ENCODE assay signal across 8 cellular contexts in the genomic region with DNA sequence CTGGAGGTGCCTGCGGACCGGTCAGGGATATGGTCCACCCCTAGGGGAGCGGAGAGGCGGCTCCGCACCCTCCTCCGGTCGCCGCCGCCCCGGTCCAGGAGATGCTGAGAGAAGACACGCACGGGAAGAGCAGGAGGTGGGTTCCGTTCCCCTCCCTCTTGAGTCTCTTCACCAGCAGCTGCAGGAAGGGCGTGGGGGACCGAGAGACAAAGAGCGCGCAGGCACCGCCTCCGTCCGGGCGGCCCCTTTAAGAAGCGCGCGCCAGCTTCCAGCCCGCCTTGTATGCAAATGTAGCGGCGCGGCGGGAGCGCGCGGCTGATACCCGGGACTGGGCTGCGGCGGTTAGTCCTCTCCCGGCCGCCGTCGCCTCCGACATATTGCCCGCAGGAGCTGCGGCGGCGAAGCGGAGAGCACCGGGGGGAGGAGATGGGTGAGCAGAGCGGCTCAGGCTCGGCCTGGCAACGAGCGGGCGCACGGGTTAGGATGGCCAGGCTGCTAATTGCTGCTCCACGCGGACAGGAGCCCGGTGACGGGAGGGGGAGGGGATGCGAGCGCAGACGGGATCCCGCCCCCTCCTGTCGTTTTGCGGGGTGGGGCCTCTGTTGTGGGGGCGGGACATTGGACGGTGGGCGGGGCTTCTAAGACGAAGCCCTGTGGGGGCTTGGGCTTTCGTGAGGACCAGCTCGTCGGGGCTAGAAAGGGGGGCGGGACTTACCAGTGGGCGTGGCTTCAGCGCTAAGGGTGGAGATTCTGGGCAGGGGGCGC. TPM values are rescaled to one million over a fixed set of nuclear protein-coding genes. Genes with fewer than 3 reads are reported as not detected.
A peak's percentile ranks its signal among the peaks of the same experiment; 100 is the strongest.
DNase-seq lines count a peak whose midpoint lies in the region; ATAC-seq, FAIRE-seq and TF ChIP-seq lines count a peak whose summit lies in the region.

A gene (plus strand): TSS at position 318 of the 765 bp plus-strand sequence. CDS start 109 bp downstream, at position 427.

- peaks cover 5% of the 10 kb centered on the region for H3K27me3 Mint-ChIP-seq in CD4-positive, CD25-positive, alpha-beta regulatory T cell
- peaks cover 5% of the 10 kb centered on the region for H3K27me3 Mint-ChIP-seq in dendritic cell treated with granulocyte-macrophage colony-stimulating factor and Interleukin-4, amounts not matched to agents 40 ng/mL and 50 ng/mL, for 4 days

- peak; percentile 74 for TF ChIP-seq CTCF in HepG2 (CRISPR knock-in tag; IDR thresholded peaks at IDR 0.05)

- H3K27ac ChIP-seq in CD4-positive, CD25-positive, alpha-beta regulatory T cell (ENCODE audit: insufficient read depth, low read length, poor library complexity, severe bottlenecking): peak within 1 kb of the TSS; percentile 86
- H3K27ac ChIP-seq in HepG2 (ENCODE audit: extremely low read length, insufficient read depth, low read length): peak within 1 kb of the TSS; percentile 61

- H3K27me3 ChIP-seq in CD4-positive, CD25-positive, alpha-beta regulatory T cell (ENCODE audit: control insufficient read depth, insufficient read depth, low read length): no peaks in the 10 kb centered on the region
- H3K27me3 ChIP-seq in HepG2 (ENCODE audit: control insufficient read depth in 1 of 2, insufficient read depth in 2 of 2, low read length in 2 of 2): no peaks in the 10 kb centered on the region; a peak in 1 of 5 replicates

- H3K4me3 Mint-ChIP-seq in CD4-positive, CD25-positive, alpha-beta regulatory T cell: peak within 1 kb of the TSS; percentile 87 to 99 (median 96)
- peak within 1 kb of the TSS; percentile 86 for H3K4me3 Mint-ChIP-seq in dendritic cell treated with granulocyte-macrophage colony-stimulating factor and Interleukin-4, amounts not matched to agents 40 ng/mL and 50 ng/mL, for 4 days

- peaks cover 23% of the 10 kb centered on the region for H3K4me1 ChIP-seq in CD4-positive, CD25-positive, alpha-beta regulatory T cell (ENCODE audit: control insufficient read depth, insufficient read depth, low read length, poor library complexity, severe bottlenecking)
- H3K4me1 ChIP-seq in HepG2 (ENCODE audit: insufficient read depth, low read length): peaks cover 46% of the 10 kb centered on the region

- peak within 1 kb of the TSS; percentile 57 for H3K9ac ChIP-seq in HepG2 (ENCODE audit: insufficient read depth, low read depth, low read length)

- H3K4me1 Mint-ChIP-seq in CD4-positive, CD25-positive, alpha-beta regulatory T cell: peaks cover 6 to 51% (median 29%) of the 10 kb centered on the region in 4 donors
- H3K4me1 Mint-ChIP-seq in dendritic cell treated with granulocyte-macrophage colony-stimulating factor and Interleukin-4, amounts not matched to agents 40 ng/mL and 50 ng/mL, for 4 days (ENCODE audit: low read depth): peaks cover 57% of the 10 kb centered on the region

- DNase-seq in CD4-positive, CD25-positive, alpha-beta regulatory T cell: peak; percentile 89 to 99 (median 97)
- peak; percentile 99 for DNase-seq in NCI-H82 (lab: John Stamatoyannopoulos, UW)
- peak; percentile 86 to 89 for DNase-seq in activated CD4-positive, alpha-beta T cell treated with anti-CD3 and anti-CD28 coated beads, Interleukin-2, amount 50 U/mL, for 4 hours
- DNase-seq in HepG2 (ENCODE audit: low spot score): peak; percentile 85
- DNase-seq in stimulated activated CD4-positive, alpha-beta T cell treated with anti-CD3 and anti-CD28 coated beads, Interleukin-4, amount 100 ng/mL, for 1 hour: peak; percentile 92

- H3K4me2 ChIP-seq in HepG2 (ENCODE audit: low read depth, low read length): peak within 1 kb of the TSS; percentile 98

- CTCF ChIA-PET in HepG2 (lab: Yijun Ruan, JAX; ENCODE audit: low intra/inter-chr PET ratio, low total read pairs): no interaction called here

- H3K9me3 Mint-ChIP-seq in CD4-positive, CD25-positive, alpha-beta regulatory T cell: no peaks in the 10 kb centered on the region
- no peaks in the 10 kb centered on the region for H3K9me3 Mint-ChIP-seq in dendritic cell treated with granulocyte-macrophage colony-stimulating factor and Interleukin-4, amounts not matched to agents 40 ng/mL and 50 ng/mL, for 4 days

- WGBS in HepG2 (ENCODE audit: low lambda C conversion rate): 2% methylated on average over 14 of the region's 73 CpGs

- TF ChIP-seq POLR2A in HepG2 (IDR thresholded peaks at IDR 0.05; ENCODE audit: insufficient read depth in 1 of 2, low read depth in 2 of 2, low read length in 2 of 2): peak; percentile 63 to 67

- intact Hi-C loops in dendritic cell treated with granulocyte-macrophage colony-stimulating factor and Interleukin-4, amounts not matched to agents 40 ng/mL and 50 ng/mL, for 4 days (cut with micrococcal nuclease): loop anchor here (5.0 kb wide), 1 partner anchor 34 kb away; a partner anchor contains a TSS
- intact Hi-C loops in HepG2 (cut with micrococcal nuclease; ENCODE audit: unreplicated experiment): loop anchor here (1.0 to 5.0 kb wide), 2 partner anchors 34 to 105 kb away; a partner anchor contains a TSS

- BruUV-seq in HepG2 (replicated peaks; lab: Mats Ljungman, UMichigan): no TSS peak

- TF ChIP-seq RAD21 in HepG2 (CRISPR knock-in tag; IDR thresholded peaks at IDR 0.05): 0 out of 2 replicates have a peak, but pooled peaks have one; percentile 30

- peak; percentile 90 to 91 for ATAC-seq in CD4-positive, CD25-positive, alpha-beta regulatory T cell (ENCODE audit: low read depth in 2 of 2)
- ATAC-seq in GM19438 (IDR thresholded peaks at IDR 0.05; ENCODE audit: low read depth, unreplicated experiment) (peak; percentile 80), HG03571 (IDR thresholded peaks at IDR 0.05; ENCODE audit: unreplicated experiment) (peak; percentile 82), HepG2 (peak; percentile 86)

- peak within 1 kb of the TSS; percentile 96 to 98 (median 96) for H3K27ac Mint-ChIP-seq in CD4-positive, CD25-positive, alpha-beta regulatory T cell
- peak within 1 kb of the TSS; percentile 93 for H3K27ac Mint-ChIP-seq in dendritic cell treated with granulocyte-macrophage colony-stimulating factor and Interleukin-4, amounts not matched to agents 40 ng/mL and 50 ng/mL, for 4 days

- H3K36me3 Mint-ChIP-seq in CD4-positive, CD25-positive, alpha-beta regulatory T cell: peaks cover 9% of the 10 kb centered on the region
- H3K36me3 Mint-ChIP-seq in dendritic cell treated with granulocyte-macrophage colony-stimulating factor and Interleukin-4, amounts not matched to agents 40 ng/mL and 50 ng/mL, for 4 days (ENCODE audit: low read depth): peaks cover 38% of the 10 kb centered on the region

- in situ Hi-C loops in HepG2 (cut with HindIII; ENCODE audit: extremely low pct_ligation_motif_present, low pct_unique_long_range_greater_than_20kb): no loop called here

- H4K20me1 ChIP-seq in HepG2 (ENCODE audit: insufficient read depth, low read length): no peaks in the 10 kb centered on the region

- POLR2A ChIA-PET in HepG2 (lab: Yijun Ruan, JAX): interaction anchor here (0.6 to 3.1 kb wide), 19 partner anchors 11 to 524 kb away, joined by 3 to 37 read pairs (median 4); a partner anchor contains a TSS

- H2AFZ ChIP-seq in HepG2 (ENCODE audit: low read length): peak within 1 kb of the TSS; percentile 64

- peaks cover 4% of the 10 kb centered on the region for H3K79me2 ChIP-seq in HepG2 (ENCODE audit: insufficient read depth, low read length)

- no peaks in the 10 kb centered on the region for H3K9me3 ChIP-seq in CD4-positive, CD25-positive, alpha-beta regulatory T cell (ENCODE audit: control insufficient read depth in 2 of 2, low read length in 2 of 2)
- no peaks in the 10 kb centered on the region for H3K9me3 ChIP-seq in HepG2 (ENCODE audit: low read length)

- no peak for FAIRE-seq in HepG2 (lab: Jason Lieb, UNC)

- peak within 1 kb of the TSS; percentile 84 for H3K4me3 ChIP-seq in CD4-positive, CD25-positive, alpha-beta regulatory T cell (ENCODE audit: low read depth, low read length)
- peak within 1 kb of the TSS; percentile 81 to 91 (median 81) for H3K4me3 ChIP-seq in HepG2 (replicated peaks in 1 of 3; ENCODE audit: insufficient read depth in 1 of 3, low read depth in 2 of 3, low read length in 3 of 3)

- peaks cover 25% of the 10 kb centered on the region for H3K36me3 ChIP-seq in CD4-positive, CD25-positive, alpha-beta regulatory T cell (ENCODE audit: control insufficient read depth, insufficient read depth, low read length)
- peaks cover 11 to 16% of the 10 kb centered on the region in 2 experiments; a peak in 4 of 5 replicates for H3K36me3 ChIP-seq in HepG2 (replicated peaks in 1 of 2; ENCODE audit: control insufficient read depth in 1 of 2, insufficient read depth in 2 of 2, low read length in 2 of 2)

- TF ChIP-seq EP300 in HepG2 (IDR thresholded peaks at IDR 0.05; ENCODE audit: low read depth in 2 of 2, low read length in 2 of 2) (no peak), HepG2 (CRISPR knock-in tag; IDR thresholded peaks at IDR 0.05; ENCODE audit: borderline replicate concordance) (no peak)

TF ChIP-seq in HepG2, 621 proteins besides CTCF, POLR2A, EP300 and RAD21 (continues in another document):
- no peak for TF ChIP-seq PPARG (CRISPR knock-in tag; conservative IDR thresholded peaks at IDR 0.05)
- TF ChIP-seq ZNF383 (CRISPR knock-in tag; IDR thresholded peaks at IDR 0.05; ENCODE audit: borderline replicate concordance): peak; percentile 90; the same call in 1 of the 2 replicates
- TF ChIP-seq TGIF2 (CRISPR knock-in tag; IDR thresholded peaks at IDR 0.05): no peak

RNA-seq across cellular contexts. Expression of the gene that starts here (rescaled TPM):
- total RNA-seq in CD4-positive, CD25-positive, alpha-beta regulatory T cell: 13.1 TPM
- 1 to 10 TPM; 2.3 to 3.6 (median 2.6) TPM for polyA plus RNA-seq in CD4-positive, CD25-positive, alpha-beta regulatory T cell
- total RNA-seq in HepG2 (2016; rRNA removed; fragmentation: Illumina TruSeq; extraction: Trizol): 3.1 and 4.9 TPM in 2 replicates
- 2.9 and 3.2 TPM in 2 replicates for total RNA-seq in HepG2 (2016; cell fraction: cytosol; rRNA removed; fragmentation: Illumina TruSeq; extraction: Trizol; ENCODE audit: low read depth)
- 3.4 and 4.4 TPM in 2 replicates for total RNA-seq in HepG2 (2016; cell fraction: insoluble cytoplasmic fraction; rRNA removed; fragmentation: Illumina TruSeq; extraction: Trizol)
- 4.0 and 4.6 TPM in 2 replicates for total RNA-seq in HepG2 (2016; cell fraction: membrane; rRNA removed; fragmentation: Illumina TruSeq; extraction: Trizol)
- 4.6 and 5.6 TPM in 2 replicates for total RNA-seq in HepG2 (2016; cell fraction: nucleus; rRNA removed; fragmentation: Illumina TruSeq; extraction: Trizol)
- polyA plus RNA-seq in HepG2 (2011; rRNA removed): 10.4 and 12.9 TPM in 2 replicates
- polyA plus RNA-seq in HepG2 (2011; cell fraction: cytosol; rRNA removed): 8.0 and 13.2 TPM in 2 replicates
- 15.7 and 16.8 TPM in 2 replicates for polyA plus RNA-seq in HepG2 (2011; cell fraction: nucleus; rRNA removed)
- polyA plus RNA-seq in HepG2 (2012): 9.8 and 10.0 TPM in 2 replicates
- 4.1 and 4.5 TPM in 2 replicates for polyA plus RNA-seq in HepG2 (2016; cell fraction: cytosol; fragmentation: Illumina TruSeq; extraction: Trizol; ENCODE audit: low read depth)
- polyA plus RNA-seq in HepG2 (2016; cell fraction: insoluble cytoplasmic fraction; fragmentation: Illumina TruSeq; extraction: Trizol; ENCODE audit: low read depth): 5.8 and 5.9 TPM in 2 replicates
- polyA plus RNA-seq in HepG2 (2016; cell fraction: membrane; fragmentation: Illumina TruSeq; extraction: Trizol; ENCODE audit: low read depth): 4.4 and 4.9 TPM in 2 replicates
- 13.8 and 13.9 TPM in 2 replicates for polyA plus RNA-seq in HepG2 (2016; cell fraction: nucleus; fragmentation: Illumina TruSeq; extraction: Trizol; ENCODE audit: insufficient read depth, low read depth)
- polyA minus RNA-seq in HepG2 (2011; rRNA and poly(A)+ RNA removed; ENCODE audit: low replicate concordance): 26.1 and 27.9 TPM in 2 replicates
- polyA minus RNA-seq in HepG2 (2011; cell fraction: cytosol; rRNA and poly(A)+ RNA removed): 8.2 and 9.8 TPM in 2 replicates
- polyA minus RNA-seq in HepG2 (2011; cell fraction: nucleus; rRNA and poly(A)+ RNA removed): 5.3 and 6.3 TPM in 2 replicates

Comparison
In these comparisons a context has a peak if more than half of its experiments do, and no peak if none do; other contexts are left out.
1. Peak in every context shown above with its lines: DNase-seq, ATAC-seq, H3K4me3 ChIP-seq and H3K27ac ChIP-seq.